ENCODE assay signal across 31 cellular contexts in the genomic region with DNA sequence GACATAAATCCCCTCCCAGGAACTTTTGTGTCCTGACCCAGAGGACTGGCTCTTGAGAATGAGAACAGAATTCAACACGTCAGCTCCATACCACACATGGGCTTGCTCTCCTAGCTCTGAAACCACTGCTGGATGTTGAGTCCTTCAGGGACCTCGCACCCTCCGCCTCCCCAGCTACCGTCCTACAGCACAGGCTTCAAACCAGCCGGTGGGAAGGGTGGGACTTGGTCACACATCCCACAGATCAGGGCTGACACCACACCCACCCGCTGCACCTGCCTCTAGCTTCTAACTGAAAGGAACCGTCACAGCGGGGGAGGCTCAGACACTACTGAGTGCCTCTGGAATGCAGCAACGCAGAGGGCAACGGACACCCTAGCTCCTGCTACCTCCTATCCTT. TPM values are rescaled to one million over a fixed set of nuclear protein-coding genes. Genes with fewer than 3 reads are reported as not detected.
"Had no signal": no experiment of that assay in that cellular context is flagged by ENCODE, and none has a peak within 500 bp of the region (broad histone marks: within the 10 kb centered on the region; RNA-seq: fewer than 3 reads in every experiment).

No MANE protein-coding gene starts in this region.

- H3K27ac Mint-ChIP-seq: activated T-cell treated with anti-CD3 and anti-CD28 coated beads, Interleukin-2, amount 50 U/mL, for 24 hours; activated T-helper 17 cell treated with anti-CD3 and anti-CD28 coated beads, Interleukin-2, amount 50 U/mL, for 72 hours; immature natural killer cell; T-helper 17 cell had no signal

- H3K4me3 ChIP-seq: breast epithelium, gastroesophageal sphincter, spleen, thoracic aorta had no signal

- H3K27ac ChIP-seq: breast epithelium, gastroesophageal sphincter, spleen, thoracic aorta, WERI-Rb-1 had no signal

- H3K4me1 ChIP-seq: breast epithelium, spleen had no signal

- H3K9me3 ChIP-seq: breast epithelium, gastroesophageal sphincter, spleen, thoracic aorta had no signal

- FAIRE-seq: endometrium, kidney, urothelium cell line had no signal

- DNase-seq: activated CD4-positive, alpha-beta T cell treated with anti-CD3 and anti-CD28 coated beads for 48 hours; activated CD4-positive, alpha-beta T cell treated with anti-CD3 and anti-CD28 coated beads, Interleukin-2, amount 50 U/mL, for 48 hours; activated CD8-positive, alpha-beta memory T cell treated with anti-CD3 and anti-CD28 coated beads for 24 hours; activated CD8-positive, alpha-beta memory T cell treated with anti-CD3 and anti-CD28 coated beads, Interleukin-2, amount 50 U/mL, for 4 hours; activated naive CD4-positive, alpha-beta T cell; dermis blood vessel endothelial cell; effector CD4-positive, alpha-beta T cell; hypothalamus; immature natural killer cell; kidney; left colon; naive thymus-derived CD8-positive, alpha-beta T cell; right cardiac atrium; spleen; stimulated activated naive CD4-positive, alpha-beta T cell treated with Interleukin-2 at 50 U/mL for 16 hours; SW 1271; T-helper 17 cell; T1000; trophoblast cell; WERI-Rb-1 had no signal

- H3K9me3 Mint-ChIP-seq: activated naive CD4-positive, alpha-beta T cell treated with anti-CD3 and anti-CD28 coated beads, Interleukin-2, amount 50 U/mL, for 72 hours; activated T-cell treated with anti-CD3 and anti-CD28 coated beads, Interleukin-2, amount 50 U/mL, for 24 hours; activated T-helper 17 cell treated with anti-CD3 and anti-CD28 coated beads, Interleukin-2, amount 50 U/mL, for 72 hours; central memory CD8-positive, alpha-beta T cell; immature natural killer cell had no signal

- ATAC-seq: activated CD4-positive, CD25-positive, alpha-beta regulatory T cell treated with anti-CD3 and anti-CD28 coated beads, Interleukin-2, amount 50 U/mL, for 24 hours; activated naive CD4-positive, alpha-beta T cell treated with anti-CD3 and anti-CD28 coated beads, Interleukin-2, amount 50 U/mL, for 72 hours; activated T-helper 17 cell treated with anti-CD3 and anti-CD28 coated beads, Interleukin-2, amount 50 U/mL, for 72 hours; gastroesophageal sphincter; left colon; naive thymus-derived CD8-positive, alpha-beta T cell; right cardiac atrium; T-helper 17 cell had no signal

- H3K4me1 Mint-ChIP-seq: central memory CD8-positive, alpha-beta T cell; immature natural killer cell; naive thymus-derived CD8-positive, alpha-beta T cell had no signal

- H3K27me3 Mint-ChIP-seq: activated T-cell treated with anti-CD3 and anti-CD28 coated beads, Interleukin-2, amount 50 U/mL, for 24 hours; activated T-helper 17 cell treated with anti-CD3 and anti-CD28 coated beads, Interleukin-2, amount 50 U/mL, for 72 hours; central memory CD8-positive, alpha-beta T cell; naive thymus-derived CD8-positive, alpha-beta T cell; T-helper 17 cell had no signal

- H3K27me3 ChIP-seq: breast epithelium, gastroesophageal sphincter, spleen had no signal

- H3K4me3 Mint-ChIP-seq: activated T-cell treated with anti-CD3 and anti-CD28 coated beads, Interleukin-2, amount 50 U/mL, for 24 hours; activated T-helper 17 cell treated with anti-CD3 and anti-CD28 coated beads, Interleukin-2, amount 50 U/mL, for 72 hours; central memory CD8-positive, alpha-beta T cell; immature natural killer cell; naive thymus-derived CD8-positive, alpha-beta T cell; T-helper 17 cell had no signal

RNA-seq across cellular contexts. Expression of a gene that starts 24.0 kb away (rescaled TPM):
- total RNA-seq: activated naive CD4-positive, alpha-beta T cell treated with anti-CD3 and anti-CD28 coated beads, Interleukin-2, amount 50 U/mL, for 72 hours; activated T-helper 17 cell treated with anti-CD3 and anti-CD28 coated beads, Interleukin-2, amount 50 U/mL, for 72 hours; dermis blood vessel endothelial cell; epithelial cell of proximal tubule; gastroesophageal sphincter; kidney; left colon; naive thymus-derived CD8-positive, alpha-beta T cell; spleen; T-helper 17 cell; thoracic aorta had no signal
- polyA plus RNA-seq: immature natural killer cell; naive thymus-derived CD8-positive, alpha-beta T cell had no signal
